Comparison of ENCODE assay signal across 5 cellular contexts in the genomic region with DNA sequence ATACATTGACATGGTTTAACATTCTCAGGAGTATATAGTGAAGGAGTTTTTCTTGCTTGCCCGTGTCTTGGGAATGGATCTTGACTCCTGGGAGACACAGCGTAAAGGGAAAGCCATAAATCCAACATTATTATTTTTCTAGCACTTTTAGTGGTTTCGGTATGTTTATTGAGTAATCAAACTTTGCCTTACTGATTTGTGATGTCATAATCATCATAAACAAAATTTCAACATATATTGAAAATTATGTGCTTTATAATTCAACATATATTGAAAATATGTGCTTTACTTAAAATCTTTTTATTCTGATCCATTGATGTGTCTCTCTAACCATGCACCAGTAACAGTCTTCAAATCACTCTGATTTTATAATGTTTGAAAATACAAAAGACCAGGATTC.
A peak's percentile ranks its signal among the peaks of the same experiment; 100 is the strongest.
TF ChIP-seq lines count a peak whose summit lies in the region.

No MANE protein-coding gene starts in this region.

TF ChIP-seq in SK-N-SH, 30 proteins besides CTCF, POLR2A, EP300 and RAD21:
- TF ChIP-seq, protein P1, sequence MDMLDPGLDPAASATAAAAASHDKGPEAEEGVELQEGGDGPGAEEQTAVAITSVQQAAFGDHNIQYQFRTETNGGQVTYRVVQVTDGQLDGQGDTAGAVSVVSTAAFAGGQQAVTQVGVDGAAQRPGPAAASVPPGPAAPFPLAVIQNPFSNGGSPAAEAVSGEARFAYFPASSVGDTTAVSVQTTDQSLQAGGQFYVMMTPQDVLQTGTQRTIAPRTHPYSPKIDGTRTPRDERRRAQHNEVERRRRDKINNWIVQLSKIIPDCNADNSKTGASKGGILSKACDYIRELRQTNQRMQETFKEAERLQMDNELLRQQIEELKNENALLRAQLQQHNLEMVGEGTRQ (IDR thresholded peaks at IDR 0.05; ENCODE audit: borderline replicate concordance, low read depth, low read length), result no peak
- TF ChIP-seq, protein P2, sequence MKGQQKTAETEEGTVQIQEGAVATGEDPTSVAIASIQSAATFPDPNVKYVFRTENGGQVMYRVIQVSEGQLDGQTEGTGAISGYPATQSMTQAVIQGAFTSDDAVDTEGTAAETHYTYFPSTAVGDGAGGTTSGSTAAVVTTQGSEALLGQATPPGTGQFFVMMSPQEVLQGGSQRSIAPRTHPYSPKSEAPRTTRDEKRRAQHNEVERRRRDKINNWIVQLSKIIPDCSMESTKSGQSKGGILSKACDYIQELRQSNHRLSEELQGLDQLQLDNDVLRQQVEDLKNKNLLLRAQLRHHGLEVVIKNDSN (IDR thresholded peaks at IDR 0.05; ENCODE audit: borderline replicate concordance, low read depth), result 0 out of 2 replicates have a peak, but pooled peaks have one; percentile 0
- TF ChIP-seq FOXJ3 (CRISPR knock-in tag; IDR thresholded peaks at IDR 0.05) (no peak), TEAD4 (IDR thresholded peaks at IDR 0.05; ENCODE audit: borderline replicate concordance, insufficient read depth) (no peak)

TF ChIP-seq in SK-N-SH treated with all-trans-retinoic acid at 6 μM for 48 hours, 23 proteins besides CTCF, POLR2A, EP300 and RAD21 (continues in another document):
- TF ChIP-seq, protein P3, sequence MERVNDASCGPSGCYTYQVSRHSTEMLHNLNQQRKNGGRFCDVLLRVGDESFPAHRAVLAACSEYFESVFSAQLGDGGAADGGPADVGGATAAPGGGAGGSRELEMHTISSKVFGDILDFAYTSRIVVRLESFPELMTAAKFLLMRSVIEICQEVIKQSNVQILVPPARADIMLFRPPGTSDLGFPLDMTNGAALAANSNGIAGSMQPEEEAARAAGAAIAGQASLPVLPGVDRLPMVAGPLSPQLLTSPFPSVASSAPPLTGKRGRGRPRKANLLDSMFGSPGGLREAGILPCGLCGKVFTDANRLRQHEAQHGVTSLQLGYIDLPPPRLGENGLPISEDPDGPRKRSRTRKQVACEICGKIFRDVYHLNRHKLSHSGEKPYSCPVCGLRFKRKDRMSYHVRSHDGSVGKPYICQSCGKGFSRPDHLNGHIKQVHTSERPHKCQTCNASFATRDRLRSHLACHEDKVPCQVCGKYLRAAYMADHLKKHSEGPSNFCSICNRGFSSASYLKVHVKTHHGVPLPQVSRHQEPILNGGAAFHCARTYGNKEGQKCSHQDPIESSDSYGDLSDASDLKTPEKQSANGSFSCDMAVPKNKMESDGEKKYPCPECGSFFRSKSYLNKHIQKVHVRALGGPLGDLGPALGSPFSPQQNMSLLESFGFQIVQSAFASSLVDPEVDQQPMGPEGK (CRISPR knock-in tag; IDR thresholded peaks at IDR 0.05; ENCODE audit: borderline replicate concordance), result no peak
- TF ChIP-seq ISL1 (CRISPR knock-in tag; IDR thresholded peaks at IDR 0.05), result no peak
- no peak for TF ChIP-seq OSR1 (CRISPR knock-in tag; IDR thresholded peaks at IDR 0.05)
- no peak for TF ChIP-seq ZFP30 (CRISPR knock-in tag; IDR thresholded peaks at IDR 0.05)
- TF ChIP-seq ARNTL (CRISPR knock-in tag; IDR thresholded peaks at IDR 0.05; ENCODE audit: borderline replicate concordance, low read depth), result no peak
- TF ChIP-seq, protein P4, sequence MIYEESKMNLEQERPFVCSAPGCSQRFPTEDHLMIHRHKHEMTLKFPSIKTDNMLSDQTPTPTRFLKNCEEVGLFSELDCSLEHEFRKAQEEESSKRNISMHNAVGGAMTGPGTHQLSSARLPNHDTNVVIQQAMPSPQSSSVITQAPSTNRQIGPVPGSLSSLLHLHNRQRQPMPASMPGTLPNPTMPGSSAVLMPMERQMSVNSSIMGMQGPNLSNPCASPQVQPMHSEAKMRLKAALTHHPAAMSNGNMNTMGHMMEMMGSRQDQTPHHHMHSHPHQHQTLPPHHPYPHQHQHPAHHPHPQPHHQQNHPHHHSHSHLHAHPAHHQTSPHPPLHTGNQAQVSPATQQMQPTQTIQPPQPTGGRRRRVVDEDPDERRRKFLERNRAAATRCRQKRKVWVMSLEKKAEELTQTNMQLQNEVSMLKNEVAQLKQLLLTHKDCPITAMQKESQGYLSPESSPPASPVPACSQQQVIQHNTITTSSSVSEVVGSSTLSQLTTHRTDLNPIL (CRISPR knock-in tag; IDR thresholded peaks at IDR 0.05; ENCODE audit: low read depth), result no peak
- TF ChIP-seq ZC3H10 (CRISPR knock-in tag; IDR thresholded peaks at IDR 0.05), result no peak
- TF ChIP-seq PPARA (CRISPR knock-in tag; IDR thresholded peaks at IDR 0.05; ENCODE audit: borderline replicate concordance), result no peak

TF ChIP-seq in HCT116, 20 proteins besides CTCF, POLR2A, EP300 and RAD21 (continues in another document):
- TF ChIP-seq EZH2 (IDR thresholded peaks at IDR 0.05), result no peak
- TF ChIP-seq, protein P5, sequence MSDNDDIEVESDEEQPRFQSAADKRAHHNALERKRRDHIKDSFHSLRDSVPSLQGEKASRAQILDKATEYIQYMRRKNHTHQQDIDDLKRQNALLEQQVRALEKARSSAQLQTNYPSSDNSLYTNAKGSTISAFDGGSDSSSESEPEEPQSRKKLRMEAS (IDR thresholded peaks at IDR 0.05), result no peak
- no peak for TF ChIP-seq SRF (IDR thresholded peaks at IDR 0.05; ENCODE audit: low read depth)
- no peak for TF ChIP-seq CEBPB (IDR thresholded peaks at IDR 0.05; ENCODE audit: low read depth)
- TF ChIP-seq SIN3A (IDR thresholded peaks at IDR 0.05; ENCODE audit: low read depth), result no peak
- TF ChIP-seq, protein P6, sequence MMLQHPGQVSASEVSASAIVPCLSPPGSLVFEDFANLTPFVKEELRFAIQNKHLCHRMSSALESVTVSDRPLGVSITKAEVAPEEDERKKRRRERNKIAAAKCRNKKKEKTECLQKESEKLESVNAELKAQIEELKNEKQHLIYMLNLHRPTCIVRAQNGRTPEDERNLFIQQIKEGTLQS (IDR thresholded peaks at IDR 0.05), result no peak
- TF ChIP-seq, protein P7, sequence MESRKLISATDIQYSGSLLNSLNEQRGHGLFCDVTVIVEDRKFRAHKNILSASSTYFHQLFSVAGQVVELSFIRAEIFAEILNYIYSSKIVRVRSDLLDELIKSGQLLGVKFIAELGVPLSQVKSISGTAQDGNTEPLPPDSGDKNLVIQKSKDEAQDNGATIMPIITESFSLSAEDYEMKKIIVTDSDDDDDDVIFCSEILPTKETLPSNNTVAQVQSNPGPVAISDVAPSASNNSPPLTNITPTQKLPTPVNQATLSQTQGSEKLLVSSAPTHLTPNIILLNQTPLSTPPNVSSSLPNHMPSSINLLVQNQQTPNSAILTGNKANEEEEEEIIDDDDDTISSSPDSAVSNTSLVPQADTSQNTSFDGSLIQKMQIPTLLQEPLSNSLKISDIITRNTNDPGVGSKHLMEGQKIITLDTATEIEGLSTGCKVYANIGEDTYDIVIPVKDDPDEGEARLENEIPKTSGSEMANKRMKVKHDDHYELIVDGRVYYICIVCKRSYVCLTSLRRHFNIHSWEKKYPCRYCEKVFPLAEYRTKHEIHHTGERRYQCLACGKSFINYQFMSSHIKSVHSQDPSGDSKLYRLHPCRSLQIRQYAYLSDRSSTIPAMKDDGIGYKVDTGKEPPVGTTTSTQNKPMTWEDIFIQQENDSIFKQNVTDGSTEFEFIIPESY (IDR thresholded peaks at IDR 0.05; ENCODE audit: extremely low read depth, insufficient replicate concordance, low read length), result no peak
- no peak for TF ChIP-seq JUND (IDR thresholded peaks at IDR 0.05)
- TF ChIP-seq SP1 (IDR thresholded peaks at IDR 0.05; ENCODE audit: low read depth), result no peak
- TF ChIP-seq EZH2phosphoT487 (IDR thresholded peaks at IDR 0.05; ENCODE audit: borderline replicate concordance), result no peak
- TF ChIP-seq CBX3 (IDR thresholded peaks at IDR 0.05; ENCODE audit: low read depth), result no peak
- TF ChIP-seq YY1 (IDR thresholded peaks at IDR 0.05; ENCODE audit: extremely low read depth, insufficient replicate concordance, low read depth, low read length), result no peak

TF ChIP-seq in K562, 482 proteins besides CTCF, POLR2A, EP300 and RAD21:
- TF ChIP-seq CEBPB (tag; IDR thresholded peaks at IDR 0.05) (peak; percentile 52; the same call in 1 of the 2 replicates), NFIX (CRISPR knock-in tag; IDR thresholded peaks at IDR 0.05; ENCODE audit: low read depth) (no peak), CEBPG (CRISPR knock-in tag; IDR thresholded peaks at IDR 0.05) (no peak), CEBPG (tag; conservative IDR thresholded peaks at IDR 0.05 in 1 of 2, IDR thresholded peaks at IDR 0.05 in 1 of 2) (peak; percentile 38 to 64; a peak in 2 of 4 replicates)
TF ChIP-seq in K562: peak in this region for 2.

TF ChIP-seq in HEK293T, 16 proteins besides CTCF, POLR2A, EP300 and RAD21:
- TF ChIP-seq HDGF (IDR thresholded peaks at IDR 0.05; ENCODE audit: borderline replicate concordance) (no peak), ELF4 (IDR thresholded peaks at IDR 0.05) (no peak), L3MBTL2 (conservative IDR thresholded peaks at IDR 0.05) (no peak), NFRKB (IDR thresholded peaks at IDR 0.05) (no peak), TARDBP (IDR thresholded peaks at IDR 0.05) (no peak), FOXA1 (IDR thresholded peaks at IDR 0.05) (no peak), FOXM1 (IDR thresholded peaks at IDR 0.05; ENCODE audit: borderline replicate concordance) (no peak), FOXK2 (IDR thresholded peaks at IDR 0.05) (no peak), CTBP1 (IDR thresholded peaks at IDR 0.05; ENCODE audit: borderline replicate concordance) (no peak), SUZ12 (IDR thresholded peaks at IDR 0.05) (no peak), SP1 (IDR thresholded peaks at IDR 0.05) (no peak)
